1 cellular context compared by ENCODE assay signal in the genomic region with DNA sequence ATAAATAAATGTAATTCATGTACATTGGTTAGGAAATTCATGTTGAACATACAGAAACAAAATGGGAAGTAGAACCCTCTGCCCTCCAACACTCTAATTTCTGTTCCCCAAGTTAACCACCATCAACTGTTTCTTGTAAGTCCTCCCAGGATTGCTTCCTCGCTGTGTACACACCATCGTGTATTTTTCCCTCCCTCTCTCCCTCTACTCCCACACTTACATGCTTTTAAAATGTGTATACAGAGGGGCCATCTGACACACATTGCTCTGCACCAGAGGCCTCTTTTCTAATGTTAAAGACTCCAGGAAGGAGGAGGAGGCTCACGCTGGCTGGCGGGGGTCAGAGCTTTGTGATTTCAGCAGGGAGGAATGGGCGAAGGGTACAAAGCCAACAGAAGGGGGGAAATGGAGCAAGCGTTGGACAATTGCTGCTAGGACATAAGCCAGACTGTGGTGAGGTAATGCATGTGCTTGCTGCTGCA.
TF ChIP-seq lines count a peak whose summit lies in the region.

No MANE protein-coding gene starts in this region.

TF ChIP-seq in IMR-90, 13 proteins besides CTCF, POLR2A, EP300 and RAD21:
- TF ChIP-seq MAFK (IDR thresholded peaks at IDR 0.05; ENCODE audit: low read depth, low read length) (no peak), MXI1 (IDR thresholded peaks at IDR 0.05; ENCODE audit: borderline replicate concordance, low read depth, low read length) (no peak), CHD1 (IDR thresholded peaks at IDR 0.05; ENCODE audit: low read depth, low read length) (no peak), MAZ (IDR thresholded peaks at IDR 0.05; ENCODE audit: borderline replicate concordance, low read depth, low read length) (0 out of 2 replicates have a peak, but pooled peaks have one; percentile 19), NFE2L2 (IDR thresholded peaks at IDR 0.05; ENCODE audit: low read depth, low read length) (no peak), RCOR1 (IDR thresholded peaks at IDR 0.05; ENCODE audit: insufficient replicate concordance, low read length) (no peak)
- TF ChIP-seq, protein P1, sequence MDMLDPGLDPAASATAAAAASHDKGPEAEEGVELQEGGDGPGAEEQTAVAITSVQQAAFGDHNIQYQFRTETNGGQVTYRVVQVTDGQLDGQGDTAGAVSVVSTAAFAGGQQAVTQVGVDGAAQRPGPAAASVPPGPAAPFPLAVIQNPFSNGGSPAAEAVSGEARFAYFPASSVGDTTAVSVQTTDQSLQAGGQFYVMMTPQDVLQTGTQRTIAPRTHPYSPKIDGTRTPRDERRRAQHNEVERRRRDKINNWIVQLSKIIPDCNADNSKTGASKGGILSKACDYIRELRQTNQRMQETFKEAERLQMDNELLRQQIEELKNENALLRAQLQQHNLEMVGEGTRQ (IDR thresholded peaks at IDR 0.05; ENCODE audit: low read depth, low read length): no peak
TF ChIP-seq in IMR-90: peak in this region for 1.
